ENCODE assay signal across 18 cellular contexts in the genomic region with DNA sequence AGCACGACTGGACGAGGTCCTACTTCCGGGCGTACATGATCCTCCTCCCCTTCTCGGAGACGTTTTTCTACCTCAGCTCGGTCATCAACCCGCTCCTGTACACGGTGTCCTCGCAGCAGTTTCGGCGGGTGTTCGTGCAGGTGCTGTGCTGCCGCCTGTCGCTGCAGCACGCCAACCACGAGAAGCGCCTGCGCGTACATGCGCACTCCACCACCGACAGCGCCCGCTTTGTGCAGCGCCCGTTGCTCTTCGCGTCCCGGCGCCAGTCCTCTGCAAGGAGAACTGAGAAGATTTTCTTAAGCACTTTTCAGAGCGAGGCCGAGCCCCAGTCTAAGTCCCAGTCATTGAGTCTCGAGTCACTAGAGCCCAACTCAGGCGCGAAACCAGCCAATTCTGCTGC. TPM values are rescaled to one million over a fixed set of nuclear protein-coding genes. Genes with fewer than 3 reads are reported as not detected.
A peak's percentile ranks its signal among the peaks of the same experiment; 100 is the strongest.
DNase-seq lines count a peak whose midpoint lies in the region; ATAC-seq, FAIRE-seq and TF ChIP-seq lines count a peak whose summit lies in the region.
"Had no signal": no experiment of that assay in that cellular context is flagged by ENCODE, and none has a peak within 500 bp of the region (broad histone marks: within the 10 kb centered on the region; RNA-seq: fewer than 3 reads in every experiment).

No MANE protein-coding gene starts in this region.

- peak overlapping the region in 2 of 11 experiments; percentile 23 to 43; a peak in 2 of 22 replicates for H3K9ac ChIP-seq in BLaER1 treated with 17β-estradiol and CSF1 and Interleukin-3, amounts not matched to agents 10 nM and 100 nM
- H3K9ac ChIP-seq in IMR-90 (ENCODE audit: low read depth, low read length) (no peak overlapping the region), neuronal stem cell (ENCODE audit: low read depth, low read length, poor library complexity) (no peak overlapping the region)

- H3K4me1 ChIP-seq in BLaER1 treated with 17β-estradiol and CSF1 and Interleukin-3, amounts not matched to agents 10 nM and 100 nM = peaks cover 49 to 63% (median 53%) of the 10 kb centered on the region in 10 experiments
- H3K4me1 ChIP-seq in IMR-90 (ENCODE audit: control insufficient read depth, insufficient read depth, low read length) (0 out of 2 replicates have a peak, but pooled peaks cover 3% of the 10 kb centered on the region), neuronal stem cell (ENCODE audit: control insufficient read depth in 2 of 2, insufficient read depth in 1 of 2, low read depth in 1 of 2, low read length in 2 of 2) (peaks cover 14 to 21% of the 10 kb centered on the region in 2 donors)

- H2BK20ac ChIP-seq in IMR-90 (ENCODE audit: low read depth, low read length) = no peak overlapping the region

- no peak for TF ChIP-seq POLR2A in IMR-90 (IDR thresholded peaks at IDR 0.05; ENCODE audit: low read depth, low read length)

- no peak overlapping the region for H3K14ac ChIP-seq in IMR-90 (replicated peaks; ENCODE audit: low read depth, low read length)
- H3K14ac ChIP-seq in neuronal stem cell (ENCODE audit: low read length) = no peak overlapping the region

- in situ Hi-C loops in IMR-90 (cut with MboI; ENCODE audit: low sequenced_read_pairs) = no loop called here

- no peak overlapping the region for H3K56ac ChIP-seq in IMR-90 (ENCODE audit: extremely low read depth, insufficient read depth, low read length)

- no peaks in the 10 kb centered on the region for H3K36me3 ChIP-seq in BLaER1 treated with 17β-estradiol and CSF1 and Interleukin-3, amounts not matched to agents 10 nM and 100 nM
- H3K36me3 ChIP-seq in IMR-90 (ENCODE audit: control insufficient read depth, insufficient read depth, low read length) (peaks cover 21% of the 10 kb centered on the region), bronchial epithelial cell (ENCODE audit: control insufficient read depth, insufficient read depth, low read length) (peaks cover 3% of the 10 kb centered on the region), neuronal stem cell (replicated peaks in 1 of 2; ENCODE audit: control insufficient read depth in 2 of 2, insufficient read depth in 2 of 2, low read length in 2 of 2) (peaks cover 0 to 31% of the 10 kb centered on the region in 2 donors)

- H2AK9ac ChIP-seq in IMR-90 (replicated peaks; ENCODE audit: low read depth, low read length, poor library complexity) = no peak overlapping the region

- H3K4me3 ChIP-seq in BLaER1 treated with 17β-estradiol and CSF1 and Interleukin-3, amounts not matched to agents 10 nM and 100 nM = no peak overlapping the region
- no peak overlapping the region for H3K4me3 ChIP-seq in IMR-90 (ENCODE audit: insufficient read depth, low read depth, low read length)
- H3K4me3 ChIP-seq in bronchial epithelial cell (ENCODE audit: low read depth, low read length) = no peak overlapping the region
- no peak overlapping the region for H3K4me3 ChIP-seq in neuronal stem cell (ENCODE audit: low read length in 2 of 2)

- H3K4me1 Mint-ChIP-seq in activated T-helper 2 cell treated with anti-CD3 and anti-CD28 coated beads, Interferon-gamma antibody, Interleukin-2, Interleukin-4, amounts not matched to agents 10 μg/mL and 5 μg/mL and 100 μg/mL, durations not matched to agents 14 hours and 24 hours and 36 hours (ENCODE audit: low read depth) = no peaks in the 10 kb centered on the region
- H3K4me1 Mint-ChIP-seq: central memory CD8-positive, alpha-beta T cell had no signal

- TF ChIP-seq RAD21 in IMR-90 (IDR thresholded peaks at IDR 0.05; ENCODE audit: low read length) = no peak

- no peaks in the 10 kb centered on the region for H4K20me1 ChIP-seq in BLaER1 treated with 17β-estradiol and CSF1 and Interleukin-3, amounts not matched to agents 10 nM and 100 nM
- peaks cover 6% of the 10 kb centered on the region; the same call in 1 of the 2 replicates for H4K20me1 ChIP-seq in IMR-90 (ENCODE audit: insufficient read depth, low read length)

- H2AFZ ChIP-seq in IMR-90 (replicated peaks; ENCODE audit: low read length, poor library complexity) = no peak overlapping the region
- H2AFZ ChIP-seq in neuronal stem cell (ENCODE audit: low read length) = no peak overlapping the region

- H2BK15ac ChIP-seq in IMR-90 (ENCODE audit: low read depth, low read length) (no peak overlapping the region), neuronal stem cell (ENCODE audit: low read length) (no peak overlapping the region)

- H4K8ac ChIP-seq in IMR-90 (ENCODE audit: low read depth in 2 of 2, low read length in 2 of 2) (peak overlapping the region in 1 of 2 experiments; percentile 5; a peak in 1 of 4 replicates), neuronal stem cell (ENCODE audit: low read depth, low read length) (no peak overlapping the region)

- no peak overlapping the region for H2BK5ac ChIP-seq in IMR-90 (ENCODE audit: low read depth, low read length, poor library complexity, severe bottlenecking)
- H2BK5ac ChIP-seq in neuronal stem cell (ENCODE audit: low read length) = no peak overlapping the region

- H3K4ac ChIP-seq in IMR-90 (ENCODE audit: low read depth, low read length) (no peak overlapping the region), neuronal stem cell (ENCODE audit: low read length) (no peak overlapping the region)

- H4K5ac ChIP-seq in IMR-90 (ENCODE audit: low read depth, low read length) = no peak overlapping the region

- H2BK120ac ChIP-seq in IMR-90 (ENCODE audit: low read depth, low read length) (no peak overlapping the region), neuronal stem cell (ENCODE audit: low read depth, low read length) (no peak overlapping the region)

- H3K4me2 ChIP-seq in BLaER1 treated with 17β-estradiol and CSF1 and Interleukin-3, amounts not matched to agents 10 nM and 100 nM = peak overlapping the region; percentile 63 to 80 (median 70)
- H3K4me2 ChIP-seq in IMR-90 (ENCODE audit: low read depth, low read length) (no peak overlapping the region), neuronal stem cell (ENCODE audit: insufficient read depth, low read length, poor library complexity, severe bottlenecking) (no peak overlapping the region)

- H3K27me3 Mint-ChIP-seq in activated T-helper 2 cell treated with anti-CD3 and anti-CD28 coated beads, Interferon-gamma antibody, Interleukin-2, Interleukin-4, amounts not matched to agents 10 μg/mL and 5 μg/mL and 100 μg/mL, durations not matched to agents 14 hours and 24 hours and 36 hours (ENCODE audit: low read depth) = no peaks in the 10 kb centered on the region
- H3K27me3 Mint-ChIP-seq: central memory CD8-positive, alpha-beta T cell had no signal

- no peaks in the 10 kb centered on the region for H3K36me3 Mint-ChIP-seq in activated T-helper 2 cell treated with anti-CD3 and anti-CD28 coated beads, Interferon-gamma antibody, Interleukin-2, Interleukin-4, amounts not matched to agents 10 μg/mL and 5 μg/mL and 100 μg/mL, durations not matched to agents 14 hours and 24 hours and 36 hours (ENCODE audit: low read depth)
- H3K36me3 Mint-ChIP-seq: CD8-positive, alpha-beta T cell had no signal

- no peak for FAIRE-seq in bronchial epithelial cell (lab: Jason Lieb, UNC)
- FAIRE-seq: H54 had no signal

- no peak overlapping the region for H2AK5ac ChIP-seq in IMR-90 (ENCODE audit: low read depth, low read length)
- no peak overlapping the region for H2AK5ac ChIP-seq in neuronal stem cell (ENCODE audit: low read depth, low read length)

- DNase-seq in IMR-90 = no peak
- peak; percentile 19 for DNase-seq in bronchial epithelial cell (ENCODE audit: low read depth)
- no peak for DNase-seq in neuronal stem cell (ENCODE audit: low spot score)
- DNase-seq in medulla oblongata (ENCODE audit: extremely low spot score) = no peak
- DNase-seq in NCI-H510A (lab: John Stamatoyannopoulos, UW) = no peak
- no peak for DNase-seq in LoVo (ENCODE audit: low spot score)
- no peak for DNase-seq in activated T-helper 2 cell treated with anti-CD3 and anti-CD28 coated beads, Interferon-gamma antibody, Interleukin-2, Interleukin-4, amounts not matched to agents 10 μg/mL and 5 μg/mL and 100 μg/mL, durations not matched to agents 14 hours and 24 hours and 36 hours (ENCODE audit: low spot score)
- DNase-seq: ACHN; activated CD4-positive, alpha-beta T cell treated with anti-CD3 and anti-CD28 coated beads, Interleukin-2, amount 50 U/mL, for 4 hours; activated gamma-delta T cell treated with Interleukin-2 at 50 U/mL for 16 hours; CD8-positive, alpha-beta T cell; effector CD8-positive, alpha-beta T cell; left colon; NCI-H2107; SHP77 had no signal

- no peaks in the 10 kb centered on the region for H3K9me3 ChIP-seq in BLaER1 treated with 17β-estradiol and CSF1 and Interleukin-3, amounts not matched to agents 10 nM and 100 nM (replicated peaks in 1 of 11)
- H3K9me3 ChIP-seq in IMR-90 (ENCODE audit: control insufficient read depth, insufficient read depth, low read length) = no peaks in the 10 kb centered on the region
- peaks cover 0 to 4% of the 10 kb centered on the region in 2 donors for H3K9me3 ChIP-seq in neuronal stem cell (replicated peaks in 1 of 2; ENCODE audit: control insufficient read depth in 2 of 2, insufficient read depth in 1 of 2, low read depth in 1 of 2, low read length in 2 of 2)

- WGBS in IMR-90 (ENCODE audit: extremely low coverage in 2 of 2, insufficient read length in 1 of 2), 2 experiments = 71% methylated on average over 27 of the region's 35 CpGs; no CpG with 5 or more reads in 1 of the 2 experiments
- no CpG with 5 or more reads among the region's 35 CpGs for WGBS in neuronal stem cell (ENCODE audit: extremely low coverage in 2 of 2, insufficient read length in 2 of 2, insufficient replicate concordance in 1 of 2), 2 donors

- H3K27ac ChIP-seq in BLaER1 treated with 17β-estradiol and CSF1 and Interleukin-3, amounts not matched to agents 10 nM and 100 nM = peak overlapping the region in 8 of 11 experiments; percentile 21 to 67 (median 59); a peak in 12 of 22 replicates
- H3K27ac ChIP-seq in IMR-90 (ENCODE audit: insufficient read depth, low read length) (no peak overlapping the region), neuronal stem cell (replicated peaks; ENCODE audit: low read length) (no peak overlapping the region)

- intact Hi-C loops in IMR-90 (cut with micrococcal nuclease) = loop anchor here (10.0 kb wide), 1 partner anchor 360 kb away; no protein-coding TSS in a partner anchor
- intact Hi-C loops in activated T-helper 2 cell treated with anti-CD3 and anti-CD28 coated beads, Interferon-gamma antibody, Interleukin-2, Interleukin-4, amounts not matched to agents 10 μg/mL and 5 μg/mL and 100 μg/mL, durations not matched to agents 14 hours and 24 hours and 36 hours (cut with micrococcal nuclease) = no loop called here

- dilution Hi-C loops in IMR-90 (cut with HindIII; ENCODE audit: low sequenced_read_pairs, unreplicated experiment) = no loop called here

- H3K23ac ChIP-seq in IMR-90 (ENCODE audit: low read depth, low read length) (no peak overlapping the region), neuronal stem cell (ENCODE audit: low read depth, low read length, poor library complexity) (no peak overlapping the region)

- H3K9me3 Mint-ChIP-seq in activated T-helper 2 cell treated with anti-CD3 and anti-CD28 coated beads, Interferon-gamma antibody, Interleukin-2, Interleukin-4, amounts not matched to agents 10 μg/mL and 5 μg/mL and 100 μg/mL, durations not matched to agents 14 hours and 24 hours and 36 hours = no peaks in the 10 kb centered on the region
- H3K9me3 Mint-ChIP-seq: CD8-positive, alpha-beta T cell had no signal

- BruUV-seq in IMR-90 (replicated peaks; lab: Mats Ljungman, UMichigan) = TSS peak; percentile 50

- no peak overlapping the region for H3K4me3 Mint-ChIP-seq in activated T-helper 2 cell treated with anti-CD3 and anti-CD28 coated beads, Interferon-gamma antibody, Interleukin-2, Interleukin-4, amounts not matched to agents 10 μg/mL and 5 μg/mL and 100 μg/mL, durations not matched to agents 14 hours and 24 hours and 36 hours (ENCODE audit: low read depth)
- H3K4me3 Mint-ChIP-seq: CD8-positive, alpha-beta T cell; central memory CD8-positive, alpha-beta T cell had no signal

- H3K18ac ChIP-seq in IMR-90 (ENCODE audit: low read depth, low read length) (no peak overlapping the region), neuronal stem cell (ENCODE audit: low read length) (peak overlapping the region; percentile 22)

- POLR2A ChIA-PET in IMR-90 (lab: Charles Lee; ENCODE audit: unreplicated experiment) = no interaction called here

- no peak overlapping the region for H3K27ac Mint-ChIP-seq in activated T-helper 2 cell treated with anti-CD3 and anti-CD28 coated beads, Interferon-gamma antibody, Interleukin-2, Interleukin-4, amounts not matched to agents 10 μg/mL and 5 μg/mL and 100 μg/mL, durations not matched to agents 14 hours and 24 hours and 36 hours
- H3K27ac Mint-ChIP-seq: CD8-positive, alpha-beta T cell had no signal

- peaks cover 22% of the 10 kb centered on the region for H3K9me1 ChIP-seq in IMR-90 (ENCODE audit: insufficient read depth, low read length)

- no peak for TF ChIP-seq CTCF in IMR-90 (conservative IDR thresholded peaks at IDR 0.05; ENCODE audit: low read depth, low read length)
- TF ChIP-seq CTCF in bronchial epithelial cell (IDR thresholded peaks at IDR 0.05; ENCODE audit: insufficient read depth, low read length, severe bottlenecking) = no peak

- H4K91ac ChIP-seq in IMR-90 (ENCODE audit: insufficient read depth, low read depth, low read length) (no peak overlapping the region), neuronal stem cell (ENCODE audit: low read depth, low read length, poor library complexity) (no peak overlapping the region)

- H2BK12ac ChIP-seq in neuronal stem cell (ENCODE audit: low read length) = no peak overlapping the region

- peaks cover 16 to 51% of the 10 kb centered on the region in 2 experiments; a peak in 3 of 4 replicates for H3K79me1 ChIP-seq in IMR-90 (ENCODE audit: low read depth in 1 of 2, low read length in 2 of 2)
- no peaks in the 10 kb centered on the region for H3K79me1 ChIP-seq in neuronal stem cell (ENCODE audit: low read depth, low read length)

- CTCF ChIA-PET in IMR-90 (lab: Yijun Ruan, JAX) = no interaction called here

- no peak for ATAC-seq in IMR-90 (ENCODE audit: low read depth)
- ATAC-seq: CD8-positive, alpha-beta T cell; left colon had no signal

- no peaks in the 10 kb centered on the region for H3K27me3 ChIP-seq in BLaER1 treated with 17β-estradiol and CSF1 and Interleukin-3, amounts not matched to agents 10 nM and 100 nM
- H3K27me3 ChIP-seq in IMR-90 (ENCODE audit: control insufficient read depth, insufficient read depth, low read length) (no peaks in the 10 kb centered on the region), bronchial epithelial cell (ENCODE audit: control insufficient read depth, insufficient read depth, low read length) (no peaks in the 10 kb centered on the region), neuronal stem cell (ENCODE audit: control insufficient read depth in 3 of 3, insufficient read depth in 3 of 3, low read depth in 1 of 3, low read length in 3 of 3) (no peaks in the 10 kb centered on the region)

RNA-seq across cellular contexts. Expression of a gene that starts 24.8 kb away (rescaled TPM):
- total RNA-seq in IMR-90 (2012; rRNA removed) (79.7 and 87.6 TPM in 2 replicates), bronchial epithelial cell (under 0.01 TPM in 1 of 2 replicates, not detected in the other)
- polyA plus RNA-seq in IMR-90 (2012; rRNA removed) = 66.1 and 66.2 TPM in 2 replicates
- 63.3 and 78.3 TPM in 2 replicates for polyA plus RNA-seq in IMR-90 (2012; cell fraction: cytosol; rRNA removed)
- 22.6 and 25.5 TPM in 2 replicates for polyA plus RNA-seq in IMR-90 (2012; cell fraction: nucleus; rRNA removed; ENCODE audit: low replicate concordance)
- polyA plus RNA-seq in neuronal stem cell (2013, experiment 1 of 2) = 11.8 TPM
- 11.4 TPM for polyA plus RNA-seq in neuronal stem cell (2013, experiment 2 of 2)
- not detected in 2 replicates for total RNA-seq in activated T-helper 2 cell treated with anti-CD3 and anti-CD28 coated beads, Interferon-gamma antibody, Interleukin-2, Interleukin-4, amounts not matched to agents 10 μg/mL and 5 μg/mL and 100 μg/mL, durations not matched to agents 14 hours and 24 hours and 36 hours
- total RNA-seq: CD8-positive, alpha-beta T cell had no signal

Comparison
In these comparisons a context has a peak if more than half of its experiments do, and no peak if none do; other contexts are left out.
1. H3K27ac ChIP-seq: peak in BLaER1 treated with 17β-estradiol and CSF1 and Interleukin-3, amounts not matched to agents 10 nM and 100 nM (8 of 11); none in IMR-90 (single experiment) and neuronal stem cell (single experiment).
2. H3K4me2 ChIP-seq: peak in BLaER1 treated with 17β-estradiol and CSF1 and Interleukin-3, amounts not matched to agents 10 nM and 100 nM (11 of 11); none in IMR-90 (single experiment) and neuronal stem cell (single experiment).
3. RNA of a gene that starts 24.8 kb away (total RNA-seq): 79.7 to 87.6 TPM in IMR-90; under 0.01 TPM in bronchial epithelial cell and not detected in activated T-helper 2 cell treated with anti-CD3 and anti-CD28 coated beads, Interferon-gamma antibody, Interleukin-2, Interleukin-4, amounts not matched to agents 10 μg/mL and 5 μg/mL and 100 μg/mL, durations not matched to agents 14 hours and 24 hours and 36 hours; every median in the first group is over 10 times any median in the second.